14 cellular contexts compared by ENCODE assay signal in genomic region chr10:12358863-12359647, GRCh38. TPM values are rescaled to one million over a fixed set of nuclear protein-coding genes. Genes with fewer than 3 reads are reported as not detected.
DNase-seq lines count a peak whose midpoint lies in the region; ATAC-seq and TF ChIP-seq lines count a peak whose summit lies in the region.
"Had no signal": no experiment of that assay in that cellular context is flagged by ENCODE, and none has a peak within 500 bp of the region (broad histone marks: within the 10 kb centered on the region; RNA-seq: fewer than 3 reads in every experiment).

No MANE protein-coding gene starts in this region.

- H3K9me3 ChIP-seq in right atrium auricular region (no peaks in the 10 kb centered on the region), WERI-Rb-1 (ENCODE audit: severe bottlenecking) (no peaks in the 10 kb centered on the region)

- peak; percentile 45 for DNase-seq in activated CD4-positive, alpha-beta T cell treated with anti-CD3 and anti-CD28 coated beads for 36 hours
- no peak for DNase-seq in activated CD4-positive, alpha-beta T cell treated with anti-CD3 and anti-CD28 coated beads, Interleukin-2, amount 10 ng/mL, durations not matched to agents 24 days and 14 days
- peak; percentile 57 for DNase-seq in activated CD8-positive, alpha-beta T cell treated with anti-CD3 and anti-CD28 coated beads for 36 hours
- no peak for DNase-seq in right atrium auricular region (ENCODE audit: low spot score)
- DNase-seq in stimulated activated effector memory CD8-positive, alpha-beta T cell treated with anti-CD3 and anti-CD28 coated beads, Interleukin-12 subunit alpha, Interleukin-12 subunit beta, amount 100 ng/mL, for 72 hours (ENCODE audit: low spot score in 2 of 2): peak in 1 of 2 donors; percentile 14
- DNase-seq in HFFc6: no peak
- DNase-seq in WERI-Rb-1: no peak
- no peak for DNase-seq in NCI-H1105 treated with DMSO at 0.1 percent for 48 hours (lab: John Stamatoyannopoulos, UW)
- DNase-seq: activated CD8-positive, alpha-beta memory T cell treated with anti-CD3 and anti-CD28 coated beads for 24 hours; NCI-H1436 treated with DMSO at 0.1 percent for 48 hours; NCI-H526; stimulated activated CD4-positive, alpha-beta T cell treated with anti-CD3 and anti-CD28 coated beads, Interleukin-4, amount 100 ng/mL, for 4 hours had no signal

- H3K4me3 Mint-ChIP-seq in activated CD4-positive, alpha-beta T cell treated with anti-CD3 and anti-CD28 coated beads for 36 hours: no peak overlapping the region
- H3K4me3 Mint-ChIP-seq in activated CD4-positive, alpha-beta T cell treated with anti-CD3 and anti-CD28 coated beads, Interleukin-2, amount 10 ng/mL, durations not matched to agents 24 days and 14 days: no peak overlapping the region
- no peak overlapping the region for H3K4me3 Mint-ChIP-seq in activated CD8-positive, alpha-beta T cell treated with anti-CD3 and anti-CD28 coated beads for 36 hours
- H3K4me3 Mint-ChIP-seq in stimulated activated effector memory CD8-positive, alpha-beta T cell treated with anti-CD3 and anti-CD28 coated beads, Interleukin-12 subunit alpha, Interleukin-12 subunit beta, amount 100 ng/mL, for 72 hours: peak overlapping the region; percentile 45
- no peak overlapping the region for H3K4me3 Mint-ChIP-seq in HFFc6
- H3K4me3 Mint-ChIP-seq: dendritic cell treated with granulocyte-macrophage colony-stimulating factor and Interleukin-4, amounts not matched to agents 40 ng/mL and 50 ng/mL, for 4 days had no signal

- H3K27me3 Mint-ChIP-seq in activated CD4-positive, alpha-beta T cell treated with anti-CD3 and anti-CD28 coated beads for 36 hours: no peaks in the 10 kb centered on the region
- H3K27me3 Mint-ChIP-seq in activated CD4-positive, alpha-beta T cell treated with anti-CD3 and anti-CD28 coated beads, Interleukin-2, amount 10 ng/mL, durations not matched to agents 24 days and 14 days: peaks cover 17% of the 10 kb centered on the region
- no peaks in the 10 kb centered on the region for H3K27me3 Mint-ChIP-seq in activated CD8-positive, alpha-beta T cell treated with anti-CD3 and anti-CD28 coated beads for 36 hours
- H3K27me3 Mint-ChIP-seq in HFFc6 (ENCODE audit: insufficient read depth): peaks cover 17% of the 10 kb centered on the region

- H3K4me1 ChIP-seq in right atrium auricular region: peaks cover 0 to 46% of the 10 kb centered on the region in 2 donors

- ATAC-seq in activated CD4-positive, alpha-beta T cell treated with anti-CD3 and anti-CD28 coated beads for 36 hours: peak; percentile 78
- ATAC-seq in activated CD8-positive, alpha-beta T cell treated with anti-CD3 and anti-CD28 coated beads for 36 hours: peak; percentile 81
- peak; percentile 96 for ATAC-seq in stimulated activated effector memory CD8-positive, alpha-beta T cell treated with anti-CD3 and anti-CD28 coated beads, Interleukin-12 subunit alpha, Interleukin-12 subunit beta, amount 100 ng/mL, for 72 hours

- no peaks in the 10 kb centered on the region for H3K36me3 ChIP-seq in right atrium auricular region
- no peaks in the 10 kb centered on the region for H3K36me3 ChIP-seq in WERI-Rb-1

- H3K27ac ChIP-seq in right atrium auricular region (peak overlapping the region; percentile 59 to 62), WERI-Rb-1 (no peak overlapping the region)
- H3K27ac ChIP-seq: 22Rv1 had no signal

- H3K4me1 Mint-ChIP-seq in activated CD4-positive, alpha-beta T cell treated with anti-CD3 and anti-CD28 coated beads for 36 hours: peaks cover 44% of the 10 kb centered on the region
- H3K4me1 Mint-ChIP-seq in activated CD4-positive, alpha-beta T cell treated with anti-CD3 and anti-CD28 coated beads, Interleukin-2, amount 10 ng/mL, durations not matched to agents 24 days and 14 days: peaks cover 9% of the 10 kb centered on the region
- H3K4me1 Mint-ChIP-seq in activated CD8-positive, alpha-beta T cell treated with anti-CD3 and anti-CD28 coated beads for 36 hours (ENCODE audit: low read depth): peaks cover 37% of the 10 kb centered on the region
- peaks cover 46% of the 10 kb centered on the region for H3K4me1 Mint-ChIP-seq in stimulated activated effector memory CD8-positive, alpha-beta T cell treated with anti-CD3 and anti-CD28 coated beads, Interleukin-12 subunit alpha, Interleukin-12 subunit beta, amount 100 ng/mL, for 72 hours
- H3K4me1 Mint-ChIP-seq in HFFc6 (ENCODE audit: low read depth): no peaks in the 10 kb centered on the region

- no peak overlapping the region for H3K27ac Mint-ChIP-seq in activated CD4-positive, alpha-beta T cell treated with anti-CD3 and anti-CD28 coated beads for 36 hours
- H3K27ac Mint-ChIP-seq in activated CD4-positive, alpha-beta T cell treated with anti-CD3 and anti-CD28 coated beads, Interleukin-2, amount 10 ng/mL, durations not matched to agents 24 days and 14 days: no peak overlapping the region
- no peak overlapping the region for H3K27ac Mint-ChIP-seq in activated CD8-positive, alpha-beta T cell treated with anti-CD3 and anti-CD28 coated beads for 36 hours
- no peak overlapping the region for H3K27ac Mint-ChIP-seq in stimulated activated effector memory CD8-positive, alpha-beta T cell treated with anti-CD3 and anti-CD28 coated beads, Interleukin-12 subunit alpha, Interleukin-12 subunit beta, amount 100 ng/mL, for 72 hours
- no peak overlapping the region for H3K27ac Mint-ChIP-seq in HFFc6
- H3K27ac Mint-ChIP-seq: dendritic cell treated with granulocyte-macrophage colony-stimulating factor and Interleukin-4, amounts not matched to agents 40 ng/mL and 50 ng/mL, for 4 days had no signal

- POLR2A ChIA-PET in activated CD4-positive, alpha-beta T cell treated with anti-CD3 and anti-CD28 coated beads for 36 hours (lab: Charles Lee): interaction anchor here (0.6 kb wide), 1 partner anchor 232 kb away, joined by 4 read pairs; no protein-coding TSS in a partner anchor
- POLR2A ChIA-PET in activated CD8-positive, alpha-beta T cell treated with anti-CD3 and anti-CD28 coated beads for 36 hours (lab: Charles Lee): interaction anchor here (0.5 to 2.5 kb wide), 4 partner anchors 8 to 19 kb away, joined by 3 to 8 read pairs (median 5); no protein-coding TSS in a partner anchor

- H3K27me3 ChIP-seq in right atrium auricular region (no peaks in the 10 kb centered on the region), WERI-Rb-1 (ENCODE audit: insufficient read depth, low read depth, severe bottlenecking) (no peaks in the 10 kb centered on the region)

- peaks cover 10% of the 10 kb centered on the region for H3K36me3 Mint-ChIP-seq in activated CD4-positive, alpha-beta T cell treated with anti-CD3 and anti-CD28 coated beads for 36 hours (ENCODE audit: low read depth)
- H3K36me3 Mint-ChIP-seq in activated CD4-positive, alpha-beta T cell treated with anti-CD3 and anti-CD28 coated beads, Interleukin-2, amount 10 ng/mL, durations not matched to agents 24 days and 14 days (ENCODE audit: low read depth): no peaks in the 10 kb centered on the region
- H3K36me3 Mint-ChIP-seq in activated CD8-positive, alpha-beta T cell treated with anti-CD3 and anti-CD28 coated beads for 36 hours (ENCODE audit: low read depth): peaks cover 3% of the 10 kb centered on the region
- H3K36me3 Mint-ChIP-seq in stimulated activated effector memory CD8-positive, alpha-beta T cell treated with anti-CD3 and anti-CD28 coated beads, Interleukin-12 subunit alpha, Interleukin-12 subunit beta, amount 100 ng/mL, for 72 hours: peaks cover 13% of the 10 kb centered on the region
- no peaks in the 10 kb centered on the region for H3K36me3 Mint-ChIP-seq in HFFc6 (ENCODE audit: low read depth)

- no peaks in the 10 kb centered on the region for H3K9me3 Mint-ChIP-seq in activated CD4-positive, alpha-beta T cell treated with anti-CD3 and anti-CD28 coated beads for 36 hours (ENCODE audit: low read depth)
- no peaks in the 10 kb centered on the region for H3K9me3 Mint-ChIP-seq in activated CD4-positive, alpha-beta T cell treated with anti-CD3 and anti-CD28 coated beads, Interleukin-2, amount 10 ng/mL, durations not matched to agents 24 days and 14 days
- H3K9me3 Mint-ChIP-seq in activated CD8-positive, alpha-beta T cell treated with anti-CD3 and anti-CD28 coated beads for 36 hours: no peaks in the 10 kb centered on the region
- H3K9me3 Mint-ChIP-seq in stimulated activated effector memory CD8-positive, alpha-beta T cell treated with anti-CD3 and anti-CD28 coated beads, Interleukin-12 subunit alpha, Interleukin-12 subunit beta, amount 100 ng/mL, for 72 hours: no peaks in the 10 kb centered on the region
- H3K9me3 Mint-ChIP-seq in HFFc6: no peaks in the 10 kb centered on the region
- H3K9me3 Mint-ChIP-seq: dendritic cell treated with granulocyte-macrophage colony-stimulating factor and Interleukin-4, amounts not matched to agents 40 ng/mL and 50 ng/mL, for 4 days had no signal

- intact Hi-C loops in activated CD4-positive, alpha-beta T cell treated with anti-CD3 and anti-CD28 coated beads for 36 hours (cut with DNase I, micrococcal nuclease): no loop called here
- intact Hi-C loops in activated CD4-positive, alpha-beta T cell treated with anti-CD3 and anti-CD28 coated beads, Interleukin-2, amount 10 ng/mL, durations not matched to agents 24 days and 14 days (cut with micrococcal nuclease): no loop called here
- intact Hi-C loops in activated CD8-positive, alpha-beta T cell treated with anti-CD3 and anti-CD28 coated beads for 36 hours (cut with micrococcal nuclease): no loop called here

- CTCF ChIA-PET in activated CD4-positive, alpha-beta T cell treated with anti-CD3 and anti-CD28 coated beads for 36 hours (lab: Charles Lee): interaction anchor here (0.7 to 1.3 kb wide), 2 partner anchors 12 to 297 kb away, joined by 3 to 6 read pairs; no protein-coding TSS in a partner anchor
- CTCF ChIA-PET in activated CD8-positive, alpha-beta T cell treated with anti-CD3 and anti-CD28 coated beads for 36 hours (lab: Charles Lee): interaction anchor here (0.8 to 1.7 kb wide), 3 partner anchors 8 to 144 kb away, joined by 3 to 4 read pairs (median 3); no protein-coding TSS in a partner anchor

- no peak overlapping the region for H3K4me3 ChIP-seq in right atrium auricular region
- no peak overlapping the region for H3K4me3 ChIP-seq in WERI-Rb-1 (ENCODE audit: low read depth, low read length)

- no peak for TF ChIP-seq CTCF in activated CD8-positive, alpha-beta T cell treated with anti-CD3 and anti-CD28 coated beads for 36 hours (IDR thresholded peaks at IDR 0.05)
- no peak for TF ChIP-seq CTCF in right atrium auricular region (IDR thresholded peaks at IDR 0.05)
- no peak for TF ChIP-seq CTCF in HFFc6 (IDR thresholded peaks at IDR 0.05)
- no peak for TF ChIP-seq CTCF in WERI-Rb-1 (IDR thresholded peaks at IDR 0.05; ENCODE audit: low read depth, low read length)

RNA-seq across cellular contexts. Expression of gene CAMK1D, which starts 9.7 kb away (rescaled TPM):
- 10 to 100 TPM; 16.0 to 16.3 TPM for total RNA-seq in activated CD4-positive, alpha-beta T cell treated with anti-CD3 and anti-CD28 coated beads for 36 hours
- total RNA-seq in activated CD4-positive, alpha-beta T cell treated with anti-CD3 and anti-CD28 coated beads, Interleukin-2, amount 10 ng/mL, durations not matched to agents 24 days and 14 days: 5.6 and 6.6 TPM in 2 replicates
- total RNA-seq in activated CD8-positive, alpha-beta T cell treated with anti-CD3 and anti-CD28 coated beads for 36 hours: 10 to 100 TPM; 13.8 TPM
- total RNA-seq in right atrium auricular region: 10 to 100 TPM; 24.5 to 27.2 TPM
- 1 to 10 TPM in 2 of 6 experiments, under 1 TPM in 4; 0.34 to 1.4 (median 0.43) TPM for total RNA-seq in HFFc6 (2021; fragmentation: NEBNext Ultra II Directional; extraction: Animal tissue kit (Norgen Biotek cat#: 25700))

Comparison
In these comparisons a context has a peak if more than half of its experiments do, and no peak if none do; other contexts are left out.
1. DNase-seq: peak in activated CD4-positive, alpha-beta T cell treated with anti-CD3 and anti-CD28 coated beads for 36 hours (single experiment) and activated CD8-positive, alpha-beta T cell treated with anti-CD3 and anti-CD28 coated beads for 36 hours (single experiment); none in activated CD4-positive, alpha-beta T cell treated with anti-CD3 and anti-CD28 coated beads, Interleukin-2, amount 10 ng/mL, durations not matched to agents 24 days and 14 days (single experiment), right atrium auricular region (single experiment), HFFc6 (single experiment), WERI-Rb-1 (single experiment) and NCI-H1105 treated with DMSO at 0.1 percent for 48 hours (single experiment).
2. Peak in every context shown above with its lines, with median percentiles within 50 percentile points of each other: ATAC-seq.